In genomic region chr17:45895969-45896793, GRCh38 we compare ENCODE assay signal across 8 cellular contexts. TPM values are rescaled to one million over a fixed set of nuclear protein-coding genes. Genes with fewer than 3 reads are reported as not detected.
DNase-seq lines count a peak whose midpoint lies in the region; ATAC-seq and TF ChIP-seq lines count a peak whose summit lies in the region.

No MANE protein-coding gene starts in this region.

- BruUV-seq in MCF 10A (replicated peaks; lab: Mats Ljungman, UMichigan): no TSS peak

- no peaks in the 10 kb centered on the region for H3K9me3 Mint-ChIP-seq in MCF 10A (ENCODE audit: unreplicated experiment)
- H3K9me3 Mint-ChIP-seq in natural killer cell treated with Interleukin-12 subunit alpha and Interleukin-12 subunit beta and Interleukin-15 and Interleukin-18, amount 100 ng/mL, for 72 hours: no peaks in the 10 kb centered on the region

- no peaks in the 10 kb centered on the region for H3K4me1 Mint-ChIP-seq in MCF 10A (ENCODE audit: insufficient read depth, unreplicated experiment)
- peaks cover 6 to 10% of the 10 kb centered on the region in 2 donors for H3K4me1 Mint-ChIP-seq in natural killer cell treated with Interleukin-12 subunit alpha and Interleukin-12 subunit beta and Interleukin-15 and Interleukin-18, amount 100 ng/mL, for 72 hours (ENCODE audit: low read depth in 2 of 2)

- CTCF ChIA-PET in MCF 10A (lab: Yijun Ruan, JAX): no interaction called here

- H3K36me3 ChIP-seq in H7 (replicated peaks; ENCODE audit: control insufficient read depth, insufficient read depth, low read length): no peaks in the 10 kb centered on the region

- H3K4me3 ChIP-seq in H7 (ENCODE audit: insufficient read depth, low read depth, low read length): peak overlapping the region; percentile 59; the same call in 1 of the 2 replicates

- no peaks in the 10 kb centered on the region for H3K36me3 Mint-ChIP-seq in MCF 10A (ENCODE audit: insufficient read depth, unreplicated experiment)
- H3K36me3 Mint-ChIP-seq in natural killer cell treated with Interleukin-12 subunit alpha and Interleukin-12 subunit beta and Interleukin-15 and Interleukin-18, amount 100 ng/mL, for 72 hours: no peaks in the 10 kb centered on the region

- intact Hi-C loops in MCF 10A (cut with micrococcal nuclease): no loop called here

- peak; percentile 28 for DNase-seq in Ammon's horn (ENCODE audit: low spot score)
- DNase-seq in H7: peak; percentile 59
- DNase-seq in MCF 10A (ENCODE audit: unreplicated experiment): no peak
- DNase-seq in natural killer cell treated with Interleukin-12 subunit alpha and Interleukin-12 subunit beta and Interleukin-15 and Interleukin-18, amount 100 ng/mL, for 72 hours (ENCODE audit: low spot score): no peak
- DNase-seq in NCI-H1930 (lab: John Stamatoyannopoulos, UW): no peak
- DNase-seq in stimulated activated CD4-positive, alpha-beta T cell treated with anti-CD3 and anti-CD28 coated beads, Interleukin-4, amount 100 ng/mL, for 4 hours: no peak
- no peak for DNase-seq in GM19238 (ENCODE audit: insufficient read length, low spot score)

- POLR2A ChIA-PET in MCF 10A (lab: Yijun Ruan, JAX): no interaction called here

- peak overlapping the region; percentile 49 for H3K4me3 Mint-ChIP-seq in MCF 10A (ENCODE audit: unreplicated experiment)
- peak overlapping the region; percentile 72 for H3K4me3 Mint-ChIP-seq in natural killer cell treated with Interleukin-12 subunit alpha and Interleukin-12 subunit beta and Interleukin-15 and Interleukin-18, amount 100 ng/mL, for 72 hours

- H3K27me3 Mint-ChIP-seq in MCF 10A (ENCODE audit: insufficient read depth, unreplicated experiment): peaks cover 39% of the 10 kb centered on the region
- H3K27me3 Mint-ChIP-seq in natural killer cell treated with Interleukin-12 subunit alpha and Interleukin-12 subunit beta and Interleukin-15 and Interleukin-18, amount 100 ng/mL, for 72 hours: peaks cover 18 to 27% of the 10 kb centered on the region in 2 donors

- H3K27ac Mint-ChIP-seq in MCF 10A (ENCODE audit: low read depth, unreplicated experiment): no peak overlapping the region
- H3K27ac Mint-ChIP-seq in natural killer cell treated with Interleukin-12 subunit alpha and Interleukin-12 subunit beta and Interleukin-15 and Interleukin-18, amount 100 ng/mL, for 72 hours: no peak overlapping the region

- TF ChIP-seq CTCF in MCF 10A (IDR thresholded peaks at IDR 0.05; ENCODE audit: unreplicated experiment): no peak

- ATAC-seq in natural killer cell treated with Interleukin-12 subunit alpha and Interleukin-12 subunit beta and Interleukin-15 and Interleukin-18, amount 100 ng/mL, for 72 hours: no peak
- no peak for ATAC-seq in GM18861 (IDR thresholded peaks at IDR 0.05; ENCODE audit: unreplicated experiment)

- peaks cover 72% of the 10 kb centered on the region for H3K27me3 ChIP-seq in H7 (ENCODE audit: control insufficient read depth, insufficient read depth, low read length)

RNA-seq across cellular contexts. Expression of gene MAPT, which starts 1.8 kb away (rescaled TPM):
- 0.85 and 3.1 TPM in 2 replicates for total RNA-seq in H7 (2014; rRNA removed; shearing (Covaris generic))
- total RNA-seq in MCF 10A (2022): 0.42 and 0.66 TPM in 2 replicates
- total RNA-seq in natural killer cell treated with Interleukin-12 subunit alpha and Interleukin-12 subunit beta and Interleukin-15 and Interleukin-18, amount 100 ng/mL, for 72 hours: under 1 TPM; 0.14 to 0.17 TPM

RNA-seq across cellular contexts. Expression of gene SPPL2C, which starts 51.5 kb away (rescaled TPM):
- not detected in 2 replicates for total RNA-seq in H7 (2014; rRNA removed; shearing (Covaris generic))
- not detected in 2 replicates for total RNA-seq in MCF 10A (2022)
- not detected for total RNA-seq in natural killer cell treated with Interleukin-12 subunit alpha and Interleukin-12 subunit beta and Interleukin-15 and Interleukin-18, amount 100 ng/mL, for 72 hours

Comparison
In these comparisons a context has a peak if more than half of its experiments do, and no peak if none do; other contexts are left out.
1. DNase-seq: peak in Ammon's horn (single experiment) and H7 (single experiment); none in MCF 10A (single experiment), natural killer cell treated with Interleukin-12 subunit alpha and Interleukin-12 subunit beta and Interleukin-15 and Interleukin-18, amount 100 ng/mL, for 72 hours (single experiment), NCI-H1930 (0 of 2), stimulated activated CD4-positive, alpha-beta T cell treated with anti-CD3 and anti-CD28 coated beads, Interleukin-4, amount 100 ng/mL, for 4 hours (0 of 2) and GM19238 (single experiment).